ENCODE assay signal across 6 cellular contexts in the genomic region with DNA sequence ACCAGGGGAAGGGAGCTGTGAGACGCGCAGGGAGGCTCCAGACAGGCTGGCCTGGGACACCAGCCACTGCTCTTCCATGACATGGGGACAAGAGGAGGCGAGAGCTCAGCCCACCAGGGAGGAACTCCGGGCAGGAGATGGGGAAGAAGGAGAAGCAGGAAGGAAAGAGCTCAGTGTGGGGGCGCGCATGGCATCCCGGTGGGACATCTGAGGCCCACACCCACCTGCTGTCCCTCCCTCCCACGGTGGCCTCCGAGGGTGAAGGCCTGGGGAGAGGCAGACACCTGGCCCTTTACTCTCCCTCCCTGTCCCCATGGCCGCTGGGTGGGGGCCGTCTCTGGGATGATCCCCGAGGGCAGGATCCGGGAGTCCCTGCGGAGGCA. TPM values are rescaled to one million over a fixed set of nuclear protein-coding genes. Genes with fewer than 3 reads are reported as not detected.
DNase-seq lines count a peak whose midpoint lies in the region; ATAC-seq and TF ChIP-seq lines count a peak whose summit lies in the region.
"Not testable (repeated sequence)": the region's sequence is repeated elsewhere in the genome, so short reads cannot be mapped to it uniquely, and the experiment has no call there.

No MANE protein-coding gene starts in this region.

- H2BK120ac ChIP-seq in neuronal stem cell (ENCODE audit: low read depth, low read length), result not testable (repeated sequence)

- not testable (repeated sequence) for H3K4me3 ChIP-seq in RWPE2 (ENCODE audit: severe bottlenecking)
- H3K4me3 ChIP-seq in ascending aorta (peak overlapping the region; percentile 61 to 66), heart left ventricle (peak overlapping the region; percentile 47 to 89 (median 67)), neuronal stem cell (ENCODE audit: low read length in 2 of 2) (peak overlapping the region in 1 of 2 donors; percentile 28)

- H2BK12ac ChIP-seq in neuronal stem cell (ENCODE audit: low read length), result peak overlapping the region; percentile 41

- peak overlapping the region; percentile 45 for H3K4me2 ChIP-seq in neuronal stem cell (ENCODE audit: insufficient read depth, low read length, poor library complexity, severe bottlenecking)

- not testable (repeated sequence) for H3K9ac ChIP-seq in neuronal stem cell (ENCODE audit: low read depth, low read length, poor library complexity)

- not testable (repeated sequence) for H3K27me3 Mint-ChIP-seq in type B pancreatic cell

- H3K36me3 ChIP-seq in RWPE2 (ENCODE audit: low read depth); ascending aorta; heart left ventricle; neuronal stem cell (replicated peaks in 1 of 2; ENCODE audit: control insufficient read depth in 2 of 2, insufficient read depth in 2 of 2, low read length in 2 of 2): not testable (repeated sequence)

- H3K9me3 ChIP-seq in RWPE2 (ENCODE audit: severe bottlenecking); ascending aorta; heart left ventricle; neuronal stem cell (replicated peaks in 1 of 2; ENCODE audit: control insufficient read depth in 2 of 2, insufficient read depth in 1 of 2, low read depth in 1 of 2, low read length in 2 of 2): not testable (repeated sequence)

- intact Hi-C loops in ascending aorta (cut with DNase I); heart left ventricle (cut with DNase I): not testable (repeated sequence)

- H3K27ac Mint-ChIP-seq in type B pancreatic cell, result peak overlapping the region; percentile 87

- not testable (repeated sequence) for H2BK5ac ChIP-seq in neuronal stem cell (ENCODE audit: low read length)

- H3K18ac ChIP-seq in neuronal stem cell (ENCODE audit: low read length), result peak overlapping the region; percentile 84

- peaks cover 40% of the 10 kb centered on the region for H3K4me1 Mint-ChIP-seq in type B pancreatic cell (ENCODE audit: unreplicated experiment)

- WGBS in heart left ventricle, 4 donors, result 19 to 55% (median 23%) methylated on average over 4 to 11 of the region's 14 CpGs
- no CpG with 5 or more reads among the region's 14 CpGs for WGBS in neuronal stem cell (ENCODE audit: extremely low coverage in 2 of 2, insufficient read length in 2 of 2, insufficient replicate concordance in 1 of 2), 2 donors

- not testable (repeated sequence) for H4K91ac ChIP-seq in neuronal stem cell (ENCODE audit: low read depth, low read length, poor library complexity)

- not testable (repeated sequence) for H3K23ac ChIP-seq in neuronal stem cell (ENCODE audit: low read depth, low read length, poor library complexity)

- H3K79me1 ChIP-seq in neuronal stem cell (ENCODE audit: low read depth, low read length), result not testable (repeated sequence)

- TF ChIP-seq POLR2A in heart left ventricle (IDR thresholded peaks at IDR 0.05), result not testable (repeated sequence)

- not testable (repeated sequence) for H2BK15ac ChIP-seq in neuronal stem cell (ENCODE audit: low read length)

- H3K4me1 ChIP-seq in RWPE2 (ENCODE audit: insufficient read depth, poor library complexity, severe bottlenecking); ascending aorta: not testable (repeated sequence)
- H3K4me1 ChIP-seq in heart left ventricle (peaks cover 0 to 21% (median 8%) of the 10 kb centered on the region in 12 donors), neuronal stem cell (ENCODE audit: control insufficient read depth in 2 of 2, insufficient read depth in 1 of 2, low read depth in 1 of 2, low read length in 2 of 2) (peaks cover 7 to 12% of the 10 kb centered on the region in 2 donors)

- H3K27me3 ChIP-seq in RWPE2 (ENCODE audit: insufficient read depth, poor library complexity, severe bottlenecking); ascending aorta; heart left ventricle; neuronal stem cell (ENCODE audit: control insufficient read depth in 3 of 3, insufficient read depth in 3 of 3, low read depth in 1 of 3, low read length in 3 of 3): not testable (repeated sequence)

- H3K14ac ChIP-seq in neuronal stem cell (ENCODE audit: low read length), result not testable (repeated sequence)

- H3K9me3 Mint-ChIP-seq in type B pancreatic cell, result not testable (repeated sequence)

- peak overlapping the region; percentile 79 for H3K4me3 Mint-ChIP-seq in type B pancreatic cell

- ATAC-seq in GM21447 (IDR thresholded peaks at IDR 0.05; ENCODE audit: unreplicated experiment) (peak; percentile 15), heart left ventricle (peak in 3 of 4 donors; percentile 3 to 23 (median 10))
- not testable (repeated sequence) for ATAC-seq in RWPE2 (ENCODE audit: low read depth)

- not testable (repeated sequence) for DNase-seq in RWPE2 (ENCODE audit: low spot score); ascending aorta (ENCODE audit: low spot score in 2 of 2); heart left ventricle; neuronal stem cell (ENCODE audit: low spot score); type B pancreatic cell (ENCODE audit: extremely low spot score, unreplicated experiment)

- H3K27ac ChIP-seq in RWPE2 (ENCODE audit: poor library complexity, severe bottlenecking) (peak overlapping the region; percentile 48), ascending aorta (peak overlapping the region; percentile 68 to 73), heart left ventricle (peak overlapping the region in 11 of 12 donors; percentile 27 to 93 (median 84)), neuronal stem cell (replicated peaks; ENCODE audit: low read length) (peak overlapping the region; percentile 58)

- H2AFZ ChIP-seq in neuronal stem cell (ENCODE audit: low read length), result peak overlapping the region; percentile 91

- not testable (repeated sequence) for H3K4ac ChIP-seq in neuronal stem cell (ENCODE audit: low read length)

- TF ChIP-seq CTCF in RWPE2 (IDR thresholded peaks at IDR 0.05; ENCODE audit: poor library complexity, severe bottlenecking); ascending aorta (IDR thresholded peaks at IDR 0.05); heart left ventricle (IDR thresholded peaks at IDR 0.05); type B pancreatic cell (conservative IDR thresholded peaks at IDR 0.05): not testable (repeated sequence)

- not testable (repeated sequence) for H4K8ac ChIP-seq in neuronal stem cell (ENCODE audit: low read depth, low read length)

- H2AK5ac ChIP-seq in neuronal stem cell (ENCODE audit: low read depth, low read length), result not testable (repeated sequence)

- H3K36me3 Mint-ChIP-seq in type B pancreatic cell, result not testable (repeated sequence)

RNA-seq across cellular contexts. Expression of gene APOBEC3F, which starts 0.5 kb away (rescaled TPM):
- total RNA-seq in ascending aorta (0.11 TPM), heart left ventricle (10 to 100 TPM in 2 of 9 donors, 1 to 10 TPM in 7; 1.2 to 18.2 (median 4.3) TPM), type B pancreatic cell (ENCODE audit: low replicate concordance) (14.9 and 18.9 TPM in 2 replicates)
- polyA plus RNA-seq in heart left ventricle, result 1 to 10 TPM; 1.4 to 9.6 TPM
- polyA plus RNA-seq in neuronal stem cell (2013, experiment 1 of 2), result 3.5 TPM
- 3.9 TPM for polyA plus RNA-seq in neuronal stem cell (2013, experiment 2 of 2)

RNA-seq across cellular contexts. Expression of gene APOBEC3D, which starts 19.2 kb away (rescaled TPM):
- total RNA-seq in ascending aorta (0.75 TPM), heart left ventricle (1 to 10 TPM in 4 of 9 donors, under 1 TPM in 5; 0.20 to 4.7 (median 0.87) TPM), type B pancreatic cell (ENCODE audit: low replicate concordance) (3.9 and 6.9 TPM in 2 replicates)
- polyA plus RNA-seq in heart left ventricle, result 1 to 10 TPM in 1 of 2 donors, under 1 TPM in 1; 0.80 to 1.4 TPM
- polyA plus RNA-seq in neuronal stem cell (2013, experiment 1 of 2), result 1.2 TPM
- polyA plus RNA-seq in neuronal stem cell (2013, experiment 2 of 2), result 1.2 TPM

RNA-seq across cellular contexts. Expression of gene APOBEC3C, which starts 26.1 kb away (rescaled TPM):
- 9.5 TPM for total RNA-seq in ascending aorta
- total RNA-seq in heart left ventricle, result 10 to 100 TPM in 8 of 9 donors, 1 to 10 TPM in 1; 7.3 to 53.8 (median 26.3) TPM
- polyA plus RNA-seq in heart left ventricle, result 10 to 100 TPM; 12.3 to 24.9 TPM
- 18.7 TPM for polyA plus RNA-seq in neuronal stem cell (2013, experiment 1 of 2)
- 20.6 TPM for polyA plus RNA-seq in neuronal stem cell (2013, experiment 2 of 2)
- total RNA-seq in type B pancreatic cell (ENCODE audit: low replicate concordance), result 26.0 and 55.3 TPM in 2 replicates

RNA-seq across cellular contexts. Expression of gene APOBEC3G, which starts 36.9 kb away (rescaled TPM):
- 9.3 TPM for total RNA-seq in ascending aorta
- 10 to 100 TPM in 1 of 9 donors, 1 to 10 TPM in 8; 1.8 to 21.9 (median 3.3) TPM for total RNA-seq in heart left ventricle
- polyA plus RNA-seq in heart left ventricle, result 1 to 10 TPM; 2.9 to 3.5 TPM
- 1.1 TPM for polyA plus RNA-seq in neuronal stem cell (2013, experiment 1 of 2)
- 0.79 TPM for polyA plus RNA-seq in neuronal stem cell (2013, experiment 2 of 2)
- 5.6 and 8.0 TPM in 2 replicates for total RNA-seq in type B pancreatic cell (ENCODE audit: low replicate concordance)

RNA-seq across cellular contexts. Expression of gene APOBEC3H, which starts 56.9 kb away (rescaled TPM):
- total RNA-seq in ascending aorta (not detected), heart left ventricle (1 to 10 TPM in 1 of 9 donors, under 1 TPM in 3, not detected in 5; 0.21 to 1.7 (median 0.61) TPM), type B pancreatic cell (ENCODE audit: low replicate concordance) (0.63 and 1.1 TPM in 2 replicates)
- polyA plus RNA-seq in heart left ventricle, result under 1 TPM in 1 of 2 donors, not detected in 1; 0.46 TPM
- polyA plus RNA-seq in neuronal stem cell (2013, experiment 1 of 2), result 2.4 TPM
- 2.0 TPM for polyA plus RNA-seq in neuronal stem cell (2013, experiment 2 of 2)
